10 cellular contexts compared by ENCODE assay signal in genomic region chr2:226185613-226186211, GRCh38.
DNase-seq lines count a peak whose midpoint lies in the region; ATAC-seq, FAIRE-seq and TF ChIP-seq lines count a peak whose summit lies in the region.
"Had no signal": no experiment of that assay in that cellular context is flagged by ENCODE, and none has a peak within 500 bp of the region (broad histone marks: within the 10 kb centered on the region; RNA-seq: fewer than 3 reads in every experiment).

No MANE protein-coding gene starts in this region.

- H3K4me1 ChIP-seq in A549 (peaks cover 41% of the 10 kb centered on the region), astrocyte (ENCODE audit: insufficient read depth, low read length) (peaks cover 27% of the 10 kb centered on the region), mesenchymal stem cell (ENCODE audit: control insufficient read depth, insufficient read depth, low read depth, low read length) (peaks cover 1% of the 10 kb centered on the region)

- H3K18ac ChIP-seq in mesenchymal stem cell (ENCODE audit: low read depth in 1 of 2, low read length in 2 of 2): peak overlapping the region in 1 of 2 experiments; percentile 64

- WGBS in A549 (ENCODE audit: missing lambda C conversion rate): 3% methylated on average over 3 of the region's 3 CpGs
- no CpG with 5 or more reads among the region's 3 CpGs for whole genome bisulfite sequencing in mesenchymal stem cell

- H2AK5ac ChIP-seq in mesenchymal stem cell (ENCODE audit: low read length, severe bottlenecking): no peak overlapping the region

- H3K9ac ChIP-seq in astrocyte (ENCODE audit: low read length) (peak overlapping the region; percentile 79), mesenchymal stem cell (ENCODE audit: low read length) (peak overlapping the region; percentile 86)

- no peak overlapping the region for H3K4me3 Mint-ChIP-seq in astrocyte (ENCODE audit: unreplicated experiment)
- H3K4me3 Mint-ChIP-seq: CD4-positive, CD25-positive, alpha-beta regulatory T cell; dendritic cell treated with granulocyte-macrophage colony-stimulating factor and Interleukin-4, amounts not matched to agents 40 ng/mL and 50 ng/mL, for 4 days had no signal

- H3K27me3 ChIP-seq in astrocyte (ENCODE audit: insufficient read depth, low read length): no peaks in the 10 kb centered on the region
- H3K27me3 ChIP-seq in mesenchymal stem cell (ENCODE audit: control insufficient read depth in 1 of 2, insufficient read depth in 1 of 2, low read length in 2 of 2): no peaks in the 10 kb centered on the region

- H3K27ac Mint-ChIP-seq in astrocyte (ENCODE audit: unreplicated experiment): peak overlapping the region; percentile 67
- H3K27ac Mint-ChIP-seq: dendritic cell treated with granulocyte-macrophage colony-stimulating factor and Interleukin-4, amounts not matched to agents 40 ng/mL and 50 ng/mL, for 4 days had no signal

- no peaks in the 10 kb centered on the region for H4K20me1 ChIP-seq in astrocyte (ENCODE audit: insufficient read depth, low read length)

- peak overlapping the region; percentile 82 for H2BK120ac ChIP-seq in mesenchymal stem cell (ENCODE audit: low read depth, low read length)

- H3K9me3 ChIP-seq in A549: peaks cover 28% of the 10 kb centered on the region
- no peaks in the 10 kb centered on the region for H3K9me3 ChIP-seq in astrocyte (ENCODE audit: insufficient read depth, low read depth, low read length)
- H3K9me3 ChIP-seq in mesenchymal stem cell (ENCODE audit: control insufficient read depth, low read length): peaks cover 13% of the 10 kb centered on the region

- H4K91ac ChIP-seq in mesenchymal stem cell (ENCODE audit: low read length): no peak overlapping the region

- no peaks in the 10 kb centered on the region for H3K27me3 Mint-ChIP-seq in astrocyte (ENCODE audit: low read depth, unreplicated experiment)
- H3K27me3 Mint-ChIP-seq: dendritic cell treated with granulocyte-macrophage colony-stimulating factor and Interleukin-4, amounts not matched to agents 40 ng/mL and 50 ng/mL, for 4 days had no signal

- no peak for FAIRE-seq in A549 (lab: Jason Lieb, UNC)
- FAIRE-seq in astrocyte (lab: Jason Lieb, UNC): peak; percentile 94

- H3K79me1 ChIP-seq in mesenchymal stem cell (replicated peaks; ENCODE audit: low read length, poor library complexity, severe bottlenecking): no peaks in the 10 kb centered on the region

- no peak overlapping the region for H4K8ac ChIP-seq in mesenchymal stem cell (ENCODE audit: low read length)

- H3K36me3 Mint-ChIP-seq in astrocyte (ENCODE audit: low read depth, unreplicated experiment): no peaks in the 10 kb centered on the region
- H3K36me3 Mint-ChIP-seq: CD4-positive, CD25-positive, alpha-beta regulatory T cell had no signal

- peak overlapping the region; percentile 75 for H3K4me2 ChIP-seq in A549
- H3K4me2 ChIP-seq in astrocyte (ENCODE audit: low read length): peak overlapping the region; percentile 83
- H3K4me2 ChIP-seq in mesenchymal stem cell (ENCODE audit: low read length, poor library complexity, severe bottlenecking): no peak overlapping the region

- TF ChIP-seq CTCF in A549 (IDR thresholded peaks at IDR 0.05) (no peak), astrocyte (IDR thresholded peaks at IDR 0.05; ENCODE audit: insufficient read depth, low read depth, low read length) (no peak)

- H3K36me3 ChIP-seq in astrocyte (ENCODE audit: insufficient read depth, low read length) (no peaks in the 10 kb centered on the region), mesenchymal stem cell (ENCODE audit: control insufficient read depth in 1 of 2, insufficient read depth in 2 of 2, low read depth in 1 of 2, low read length in 2 of 2) (no peaks in the 10 kb centered on the region)

- H3K27ac ChIP-seq in A549 (peak overlapping the region; percentile 88 to 89), astrocyte (ENCODE audit: low read depth, low read length) (peak overlapping the region; percentile 94), mesenchymal stem cell (ENCODE audit: low read length, poor library complexity, severe bottlenecking) (peak overlapping the region; percentile 39)

- no peak overlapping the region for H2BK5ac ChIP-seq in mesenchymal stem cell (ENCODE audit: low read depth, low read length, poor library complexity, severe bottlenecking)

- H3K14ac ChIP-seq in mesenchymal stem cell (ENCODE audit: low read length in 2 of 2): no peak overlapping the region

- H2AFZ ChIP-seq in astrocyte (ENCODE audit: low read depth, low read length) (peak overlapping the region; percentile 45), mesenchymal stem cell (ENCODE audit: low read depth, low read length) (no peak overlapping the region)

- no peak for TF ChIP-seq POLR2A in A549 (IDR thresholded peaks at IDR 0.05; ENCODE audit: low read length)

- H2BK12ac ChIP-seq in mesenchymal stem cell (ENCODE audit: low read length in 2 of 2): peak overlapping the region in 1 of 2 experiments; percentile 1

- H2BK15ac ChIP-seq in mesenchymal stem cell (ENCODE audit: low read depth, poor library complexity, severe bottlenecking): no peak overlapping the region

- peak; percentile 18 to 81 for DNase-seq in A549 (ENCODE audit: low read depth in 1 of 2, low spot score in 1 of 2)
- peak; percentile 74 for DNase-seq in HS-27A (ENCODE audit: low read depth)
- DNase-seq in astrocyte (ENCODE audit: low read depth): peak; percentile 98
- peak; percentile 80 for DNase-seq in mesenchymal stem cell
- DNase-seq in HK-2 (ENCODE audit: unreplicated experiment): no peak
- DNase-seq in activated CD4-positive, alpha-beta T cell treated with anti-CD3 and anti-CD28 coated beads for 48 hours: no peak
- DNase-seq: CD4-positive, CD25-positive, alpha-beta regulatory T cell had no signal

- no peaks in the 10 kb centered on the region for H3K79me2 ChIP-seq in astrocyte (ENCODE audit: insufficient read depth, low read length)

- CTCF ChIA-PET in A549 (lab: Yijun Ruan, JAX): interaction anchor here (0.7 to 0.9 kb wide), 2 partner anchors 14 to 63 kb away, joined by 3 to 4 read pairs; no protein-coding TSS in a partner anchor

- peak; percentile 21 to 39; a peak in 3 of 5 replicates for TF ChIP-seq RAD21 in A549 (conservative IDR thresholded peaks at IDR 0.05 in 1 of 2, IDR thresholded peaks at IDR 0.05 in 1 of 2)

- ATAC-seq in A549 (peak; percentile 84 to 88), GM18861 (IDR thresholded peaks at IDR 0.05; ENCODE audit: unreplicated experiment) (no peak), GM21447 (IDR thresholded peaks at IDR 0.05; ENCODE audit: unreplicated experiment) (no peak)

- peak overlapping the region in 1 of 2 experiments; percentile 35 for H3K4ac ChIP-seq in mesenchymal stem cell (ENCODE audit: low read depth in 1 of 2, low read length in 2 of 2)

- peaks cover 8% of the 10 kb centered on the region for H3K9me3 Mint-ChIP-seq in astrocyte (ENCODE audit: unreplicated experiment)

- H3K4me1 Mint-ChIP-seq in astrocyte (ENCODE audit: low read depth, unreplicated experiment): peaks cover 23% of the 10 kb centered on the region
- H3K4me1 Mint-ChIP-seq: CD4-positive, CD25-positive, alpha-beta regulatory T cell had no signal

- H3K4me3 ChIP-seq in A549 (0 out of 3 replicates have a peak overlapping the region, but pooled peaks have one; percentile 5), astrocyte (ENCODE audit: insufficient read depth, low read depth, low read length) (peak overlapping the region; percentile 36), mesenchymal stem cell (ENCODE audit: insufficient read depth in 1 of 2, low read depth in 1 of 2, low read length in 2 of 2) (peak overlapping the region in 1 of 2 experiments; percentile 59)

- POLR2A ChIA-PET in A549 (lab: Yijun Ruan, JAX): interaction anchor here (0.8 to 1.2 kb wide), 6 partner anchors 70 to 614 kb away, joined by 3 to 5 read pairs (median 3); partner anchors contain the start of gene IRS1

- no peak overlapping the region for H3K23ac ChIP-seq in mesenchymal stem cell (ENCODE audit: low read length in 2 of 2)

- TF ChIP-seq EP300 in A549 (IDR thresholded peaks at IDR 0.05): peak; percentile 73 to 79; a peak in 4 of 5 replicates

TF ChIP-seq in A549, 52 proteins besides CTCF, POLR2A, EP300 and RAD21 (continues in another document):
- peak; percentile 45; the same call in 1 of the 2 replicates for TF ChIP-seq HOXB5 (CRISPR knock-in tag; IDR thresholded peaks at IDR 0.05)
- TF ChIP-seq GATA3 (IDR thresholded peaks at IDR 0.05; ENCODE audit: borderline replicate concordance): peak; percentile 93
- no peak for TF ChIP-seq HDAC2 (IDR thresholded peaks at IDR 0.05)
- peak; percentile 58 to 93 for TF ChIP-seq CEBPB (IDR thresholded peaks at IDR 0.05)
- TF ChIP-seq, protein P1, sequence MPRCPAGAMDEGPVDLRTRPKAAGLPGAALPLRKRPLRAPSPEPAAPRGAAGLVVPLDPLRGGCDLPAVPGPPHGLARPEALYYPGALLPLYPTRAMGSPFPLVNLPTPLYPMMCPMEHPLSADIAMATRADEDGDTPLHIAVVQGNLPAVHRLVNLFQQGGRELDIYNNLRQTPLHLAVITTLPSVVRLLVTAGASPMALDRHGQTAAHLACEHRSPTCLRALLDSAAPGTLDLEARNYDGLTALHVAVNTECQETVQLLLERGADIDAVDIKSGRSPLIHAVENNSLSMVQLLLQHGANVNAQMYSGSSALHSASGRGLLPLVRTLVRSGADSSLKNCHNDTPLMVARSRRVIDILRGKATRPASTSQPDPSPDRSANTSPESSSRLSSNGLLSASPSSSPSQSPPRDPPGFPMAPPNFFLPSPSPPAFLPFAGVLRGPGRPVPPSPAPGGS (IDR thresholded peaks at IDR 0.05): 0 out of 3 replicates have a peak, but pooled peaks have one; percentile 52
- peak; percentile 85 for TF ChIP-seq JUNB (IDR thresholded peaks at IDR 0.05)
- TF ChIP-seq E2F6 (IDR thresholded peaks at IDR 0.05; ENCODE audit: borderline replicate concordance, low read depth): no peak
- TF ChIP-seq, protein P2, sequence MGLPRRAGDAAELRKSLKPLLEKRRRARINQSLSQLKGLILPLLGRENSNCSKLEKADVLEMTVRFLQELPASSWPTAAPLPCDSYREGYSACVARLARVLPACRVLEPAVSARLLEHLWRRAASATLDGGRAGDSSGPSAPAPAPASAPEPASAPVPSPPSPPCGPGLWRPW (IDR thresholded peaks at IDR 0.05): 0 out of 2 replicates have a peak, but pooled peaks have one; percentile 16
- TF ChIP-seq RCOR1 (IDR thresholded peaks at IDR 0.05; ENCODE audit: low read depth, low read length): no peak
- TF ChIP-seq, protein P3, sequence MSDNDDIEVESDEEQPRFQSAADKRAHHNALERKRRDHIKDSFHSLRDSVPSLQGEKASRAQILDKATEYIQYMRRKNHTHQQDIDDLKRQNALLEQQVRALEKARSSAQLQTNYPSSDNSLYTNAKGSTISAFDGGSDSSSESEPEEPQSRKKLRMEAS (IDR thresholded peaks at IDR 0.05): peak; percentile 30; the same call in 1 of the 2 replicates
- peak; percentile 35 to 63; a peak in 3 of 5 replicates for TF ChIP-seq JUN (IDR thresholded peaks at IDR 0.05)

Comparison
In these comparisons a context has a peak if more than half of its experiments do, and no peak if none do; other contexts are left out.
1. ATAC-seq: peak in A549 (2 of 2); none in GM18861 (single experiment) and GM21447 (single experiment).
2. DNase-seq: peak in A549 (2 of 2), HS-27A (single experiment), astrocyte (single experiment) and mesenchymal stem cell (single experiment); none in HK-2 (single experiment) and activated CD4-positive, alpha-beta T cell treated with anti-CD3 and anti-CD28 coated beads for 48 hours (single experiment).
3. H3K27ac ChIP-seq: peak in every context shown above with its lines; median percentile 94 in astrocyte; 88 in A549; 39 in mesenchymal stem cell.